ENCODE assay signal across 13 cellular contexts in genomic region chr7:13115157-13115772, GRCh38.
DNase-seq lines count a peak whose midpoint lies in the region; ATAC-seq and TF ChIP-seq lines count a peak whose summit lies in the region.
"Had no signal": no experiment of that assay in that cellular context is flagged by ENCODE, and none has a peak within 500 bp of the region (broad histone marks: within the 10 kb centered on the region; RNA-seq: fewer than 3 reads in every experiment).

No MANE protein-coding gene starts in this region.

- H3K9me3 ChIP-seq in neuron (ENCODE audit: low read length) (no peaks in the 10 kb centered on the region), gastroesophageal sphincter (no peaks in the 10 kb centered on the region)

- WGBS in gastroesophageal sphincter (ENCODE audit: low coverage in 1 of 2), 2 donors, result 63 to 92% methylated on average over 3 to 5 of the region's 5 CpGs

- TF ChIP-seq POLR2A in gastroesophageal sphincter (IDR thresholded peaks at IDR 0.05), result no peak

- peak overlapping the region; percentile 62 for H2AFZ ChIP-seq in neuron (ENCODE audit: low read depth, low read length)

- peak; percentile 45 for DNase-seq in ELF-1 (ENCODE audit: low read depth, low spot score)
- peak; percentile 18 for DNase-seq in OCI-M1 (lab: John Stamatoyannopoulos, UW)
- peak; percentile 13 for DNase-seq in fibroblast of gingiva (ENCODE audit: low read depth)
- DNase-seq in NCI-H1417 (lab: John Stamatoyannopoulos, UW), result no peak
- DNase-seq: activated CD8-positive, alpha-beta T cell treated with anti-CD3 and anti-CD28 coated beads for 36 hours; GDM1; glutamatergic neuron; Kasumi-1 had no signal

- no peak overlapping the region for H3K27ac ChIP-seq in gastroesophageal sphincter
- H3K27ac ChIP-seq: BLaER1 treated with 17β-estradiol and CSF1 and Interleukin-3, amounts not matched to agents 10 nM and 100 nM had no signal

- ATAC-seq in GM18511 (IDR thresholded peaks at IDR 0.05; ENCODE audit: unreplicated experiment) (no peak), gastroesophageal sphincter (no peak), GM21717 (IDR thresholded peaks at IDR 0.05; ENCODE audit: unreplicated experiment) (no peak)
- ATAC-seq: activated CD8-positive, alpha-beta T cell treated with anti-CD3 and anti-CD28 coated beads for 36 hours had no signal

- H3K36me3 ChIP-seq in neuron (ENCODE audit: insufficient read depth, low read length) (no peaks in the 10 kb centered on the region), gastroesophageal sphincter (no peaks in the 10 kb centered on the region)
- H3K36me3 ChIP-seq: BLaER1 treated with 17β-estradiol and CSF1 and Interleukin-3, amounts not matched to agents 10 nM and 100 nM had no signal

- TF ChIP-seq EP300 in gastroesophageal sphincter (IDR thresholded peaks at IDR 0.05), result no peak

- peaks cover 31% of the 10 kb centered on the region for H3K4me1 ChIP-seq in neuron (ENCODE audit: insufficient read depth, low read length)
- H3K4me1 ChIP-seq in gastroesophageal sphincter, result no peaks in the 10 kb centered on the region
- H3K4me1 ChIP-seq: BLaER1 treated with 17β-estradiol and CSF1 and Interleukin-3, amounts not matched to agents 10 nM and 100 nM had no signal

- TF ChIP-seq CTCF in gastroesophageal sphincter (IDR thresholded peaks at IDR 0.05), result no peak

- no peaks in the 10 kb centered on the region for H3K27me3 ChIP-seq in neuron (ENCODE audit: insufficient read depth, low read length)
- H3K27me3 ChIP-seq in gastroesophageal sphincter, result no peaks in the 10 kb centered on the region
- H3K27me3 ChIP-seq: BLaER1 treated with 17β-estradiol and CSF1 and Interleukin-3, amounts not matched to agents 10 nM and 100 nM had no signal

- H3K4me3 ChIP-seq in neuron (ENCODE audit: low read length) (no peak overlapping the region), gastroesophageal sphincter (no peak overlapping the region)
- H3K4me3 ChIP-seq: BLaER1 treated with 17β-estradiol and CSF1 and Interleukin-3, amounts not matched to agents 10 nM and 100 nM had no signal

Comparison
In these comparisons a context has a peak if more than half of its experiments do, and no peak if none do; other contexts are left out.
1. DNase-seq: peak in ELF-1 (single experiment), OCI-M1 (single experiment) and fibroblast of gingiva (single experiment); none in NCI-H1417 (0 of 3).